In genomic region chrX:21382715-21383114, GRCh38 we compare ENCODE assay signal across 10 cellular contexts. TPM values are rescaled to one million over a fixed set of nuclear protein-coding genes. Genes with fewer than 3 reads are reported as not detected.
DNase-seq lines count a peak whose midpoint lies in the region; ATAC-seq and TF ChIP-seq lines count a peak whose summit lies in the region.
"Had no signal": no experiment of that assay in that cellular context is flagged by ENCODE, and none has a peak within 500 bp of the region (broad histone marks: within the 10 kb centered on the region; RNA-seq: fewer than 3 reads in every experiment).

No MANE protein-coding gene starts in this region.

- H3K27me3 ChIP-seq in osteoblast (ENCODE audit: insufficient read depth, low read length) = no peaks in the 10 kb centered on the region
- H3K27me3 ChIP-seq in Peyer's patch = no peaks in the 10 kb centered on the region

- peak; percentile 30 for TF ChIP-seq CTCF in astrocyte of the spinal cord (IDR thresholded peaks at IDR 0.05; ENCODE audit: low read depth, low read length)
- peak; percentile 22 for TF ChIP-seq CTCF in osteoblast (IDR thresholded peaks at IDR 0.05; ENCODE audit: extremely low read depth, low read depth, low read length)
- peak in 2 of 6 experiments; percentile 5 to 21 for TF ChIP-seq CTCF in Peyer's patch (IDR thresholded peaks at IDR 0.05)

- H3K4me1 ChIP-seq in osteoblast (ENCODE audit: insufficient read depth, low read length) (no peaks in the 10 kb centered on the region), Peyer's patch (no peaks in the 10 kb centered on the region)

- TF ChIP-seq POLR2A in Peyer's patch (IDR thresholded peaks at IDR 0.05) = no peak

- no peak overlapping the region for H3K4me2 ChIP-seq in osteoblast (ENCODE audit: insufficient read depth, low read length)

- H4K20me1 ChIP-seq in osteoblast (ENCODE audit: insufficient read depth, low read length) = no peaks in the 10 kb centered on the region

- in situ Hi-C loops in astrocyte of the spinal cord (cut with HindIII; ENCODE audit: low sequenced_read_pairs) = no loop called here

- H3K36me3 ChIP-seq in osteoblast (ENCODE audit: insufficient read depth, low read length) = no peaks in the 10 kb centered on the region
- H3K36me3 ChIP-seq in Peyer's patch = no peaks in the 10 kb centered on the region
- H3K36me3 ChIP-seq: ovary had no signal

- H2AFZ ChIP-seq in osteoblast (ENCODE audit: low read length) = no peak overlapping the region

- ATAC-seq in HG02938 (IDR thresholded peaks at IDR 0.05; ENCODE audit: unreplicated experiment) (peak; percentile 79), HG02970 (IDR thresholded peaks at IDR 0.05; ENCODE audit: low FRiP score, unreplicated experiment) (no peak)

- H3K4me3 ChIP-seq in astrocyte of the spinal cord (ENCODE audit: low read depth, low read length) (no peak overlapping the region), osteoblast (ENCODE audit: insufficient read depth, low read length) (no peak overlapping the region), Peyer's patch (no peak overlapping the region)
- H3K4me3 ChIP-seq: ovary had no signal

- H3K9me3 ChIP-seq in osteoblast (ENCODE audit: low read depth, low read length) (no peaks in the 10 kb centered on the region), Peyer's patch (no peaks in the 10 kb centered on the region)
- H3K9me3 ChIP-seq: ovary had no signal

- H3K27ac ChIP-seq in osteoblast (ENCODE audit: low read depth, low read length) (no peak overlapping the region), Peyer's patch (no peak overlapping the region)
- H3K27ac ChIP-seq: ovary had no signal

- no peaks in the 10 kb centered on the region for H3K79me2 ChIP-seq in osteoblast (ENCODE audit: insufficient read depth, low read length)

- peak; percentile 6 for DNase-seq in NCI-H748 (lab: John Stamatoyannopoulos, UW; ENCODE audit: unreplicated experiment)
- no peak for DNase-seq in NCI-H748 treated with DMSO at 0.1 percent for 48 hours (lab: John Stamatoyannopoulos, UW)
- DNase-seq in astrocyte of the spinal cord (ENCODE audit: low read depth, low spot score) = no peak
- no peak for DNase-seq in osteoblast (ENCODE audit: insufficient read length, low spot score, missing footprints)
- no peak for DNase-seq in kidney glomerular epithelial cell (lab: John Stamatoyannopoulos, UW)
- no peak for DNase-seq in Peyer's patch
- DNase-seq: cerebellar nuclear complex, ovary had no signal

RNA-seq across cellular contexts. Expression of gene CNKSR2, which starts 8.5 kb away (rescaled TPM):
- total RNA-seq in osteoblast = 1.2 and 1.8 TPM in 2 replicates
- 1 to 10 TPM in 3 of 4 donors, not detected in 1; 1.2 to 5.0 (median 2.7) TPM for total RNA-seq in Peyer's patch
